In the genomic region with DNA sequence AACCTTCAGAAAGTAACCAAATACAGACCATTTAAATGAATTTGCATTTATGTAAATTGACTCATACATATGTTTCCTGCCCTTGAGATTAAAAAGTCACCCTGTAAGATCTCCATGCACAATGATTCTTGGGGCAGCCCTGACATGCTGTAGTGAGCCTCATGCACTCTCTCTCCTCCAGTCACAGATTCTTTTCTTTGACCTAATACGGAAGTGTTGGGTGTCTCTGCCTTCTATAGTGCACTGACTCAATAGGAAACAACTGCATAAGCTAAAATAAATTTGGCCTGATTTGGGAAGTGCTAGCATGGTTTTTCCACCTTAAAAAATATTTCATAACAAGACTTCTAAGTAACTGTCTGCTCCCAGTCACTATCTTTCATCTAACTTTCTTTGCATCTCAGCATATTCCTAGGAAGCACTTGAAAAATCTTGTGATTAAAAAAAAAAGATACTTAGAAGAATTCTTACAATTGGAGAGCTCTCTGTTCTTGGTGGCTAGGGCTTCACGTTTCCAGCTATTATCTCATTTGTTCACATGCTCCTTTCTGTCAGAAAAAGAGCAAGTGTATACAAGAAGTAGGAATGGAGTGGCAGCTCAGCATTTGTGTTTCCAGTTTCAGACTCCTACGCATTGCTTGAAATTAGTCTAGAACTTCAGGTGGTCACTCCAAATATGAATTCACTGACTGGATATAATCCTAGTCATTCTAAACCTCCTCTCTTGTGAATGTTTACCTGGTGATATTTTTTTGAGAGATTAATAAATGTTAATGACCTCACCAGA, we compare ENCODE assay signal across 16 cellular contexts.
A peak's percentile ranks its signal among the peaks of the same experiment; 100 is the strongest.
DNase-seq lines count a peak whose midpoint lies in the region; ATAC-seq and TF ChIP-seq lines count a peak whose summit lies in the region.
"Had no signal": no experiment of that assay in that cellular context is flagged by ENCODE, and none has a peak within 500 bp of the region (broad histone marks: within the 10 kb centered on the region; RNA-seq: fewer than 3 reads in every experiment).

No MANE protein-coding gene starts in this region.

- no peaks in the 10 kb centered on the region for H3K9me3 Mint-ChIP-seq in HFFc6

- no peak overlapping the region for H3K4ac ChIP-seq in mesenchymal stem cell (ENCODE audit: low read depth in 1 of 2, low read length in 2 of 2)

- intact Hi-C loops in left ventricle myocardium inferior (cut with micrococcal nuclease): no loop called here

- H3K27me3 Mint-ChIP-seq in HFFc6 (ENCODE audit: insufficient read depth): no peaks in the 10 kb centered on the region

- peaks cover 29% of the 10 kb centered on the region for H3K4me1 Mint-ChIP-seq in HFFc6 (ENCODE audit: low read depth)

- no peaks in the 10 kb centered on the region for H3K79me2 ChIP-seq in hepatocyte

- H3K4me3 Mint-ChIP-seq in HFFc6: no peak overlapping the region
- H3K4me3 Mint-ChIP-seq: nephron had no signal

- H4K8ac ChIP-seq in mesenchymal stem cell (ENCODE audit: low read length): no peak overlapping the region

- H3K4me2 ChIP-seq in mesenchymal stem cell (ENCODE audit: low read length, poor library complexity, severe bottlenecking) (no peak overlapping the region), hepatocyte (no peak overlapping the region)

- no peak overlapping the region for H3K27ac ChIP-seq in mesenchymal stem cell (ENCODE audit: low read length, poor library complexity, severe bottlenecking)
- no peak overlapping the region for H3K27ac ChIP-seq in hepatocyte
- H3K27ac ChIP-seq in left ventricle myocardium inferior (replicated peaks): no peak overlapping the region

- no peak overlapping the region for H3K27ac Mint-ChIP-seq in HFFc6
- H3K27ac Mint-ChIP-seq: nephron had no signal

- no peak overlapping the region for H3K9ac ChIP-seq in mesenchymal stem cell (ENCODE audit: low read length)
- H3K9ac ChIP-seq: BLaER1 treated with 17β-estradiol and CSF1 and Interleukin-3, amounts not matched to agents 10 nM and 100 nM had no signal

- peak overlapping the region; percentile 77 for H2AK5ac ChIP-seq in mesenchymal stem cell (ENCODE audit: low read length, severe bottlenecking)

- no peak overlapping the region for H3K18ac ChIP-seq in mesenchymal stem cell (ENCODE audit: low read depth in 1 of 2, low read length in 2 of 2)

- DNase-seq in HFFc6 (peak; percentile 4), mesenchymal stem cell (peak; percentile 22), hepatocyte (ENCODE audit: low spot score) (no peak), left ventricle myocardium inferior (no peak), cortex of kidney (lab: John Stamatoyannopoulos, UW) (no peak), retina (no peak)
- DNase-seq: activated CD4-positive, alpha-beta T cell treated with anti-CD3 and anti-CD28 coated beads, Interleukin-2, amount 50 U/mL, for 4 hours; activated effector memory CD4-positive, alpha-beta T cell treated with anti-CD3 and anti-CD28 coated beads, Interleukin-2, amount 50 U/mL, for 16 hours; hippocampal formation; NCI-H1436 treated with DMSO at 0.1 percent for 48 hours; NCI-H774; T-helper 9 cell had no signal

- no peaks in the 10 kb centered on the region for H3K36me3 ChIP-seq in mesenchymal stem cell (ENCODE audit: control insufficient read depth in 1 of 2, insufficient read depth in 2 of 2, low read depth in 1 of 2, low read length in 2 of 2)
- H3K36me3 ChIP-seq in hepatocyte (replicated peaks; ENCODE audit: insufficient read depth, low read depth): no peaks in the 10 kb centered on the region
- H3K36me3 ChIP-seq in left ventricle myocardium inferior: no peaks in the 10 kb centered on the region
- H3K36me3 ChIP-seq: BLaER1 treated with 17β-estradiol and CSF1 and Interleukin-3, amounts not matched to agents 10 nM and 100 nM had no signal

- H4K91ac ChIP-seq in mesenchymal stem cell (ENCODE audit: low read length): no peak overlapping the region

- H3K27me3 ChIP-seq in mesenchymal stem cell (ENCODE audit: control insufficient read depth in 1 of 2, insufficient read depth in 1 of 2, low read length in 2 of 2) (no peaks in the 10 kb centered on the region), hepatocyte (no peaks in the 10 kb centered on the region), left ventricle myocardium inferior (ENCODE audit: low read depth) (no peaks in the 10 kb centered on the region)
- H3K27me3 ChIP-seq: BLaER1 treated with 17β-estradiol and CSF1 and Interleukin-3, amounts not matched to agents 10 nM and 100 nM had no signal

- H2BK5ac ChIP-seq in mesenchymal stem cell (ENCODE audit: low read depth, low read length, poor library complexity, severe bottlenecking): no peak overlapping the region

- H2BK15ac ChIP-seq in mesenchymal stem cell (ENCODE audit: low read depth, poor library complexity, severe bottlenecking): no peak overlapping the region

- no peak overlapping the region for H2AFZ ChIP-seq in mesenchymal stem cell (ENCODE audit: low read depth, low read length)
- no peak overlapping the region for H2AFZ ChIP-seq in hepatocyte

- ATAC-seq in GM18907 (IDR thresholded peaks at IDR 0.05; ENCODE audit: unreplicated experiment): peak; percentile 62
- peak; percentile 66 for ATAC-seq in HG03342 (IDR thresholded peaks at IDR 0.05; ENCODE audit: unreplicated experiment)

- no peak overlapping the region for H3K14ac ChIP-seq in mesenchymal stem cell (ENCODE audit: low read length in 2 of 2)

- 78% methylated on average over 2 of the region's 3 CpGs for WGBS in mesenchymal stem cell
- 73% methylated on average over 3 of the region's 3 CpGs for WGBS in hepatocyte (ENCODE audit: low lambda C conversion rate, missing lambda C conversion rate)

- H3K4me3 ChIP-seq in mesenchymal stem cell (ENCODE audit: insufficient read depth in 1 of 2, low read depth in 1 of 2, low read length in 2 of 2): no peak overlapping the region
- no peak overlapping the region for H3K4me3 ChIP-seq in hepatocyte
- H3K4me3 ChIP-seq in left ventricle myocardium inferior: no peak overlapping the region
- H3K4me3 ChIP-seq: BLaER1 treated with 17β-estradiol and CSF1 and Interleukin-3, amounts not matched to agents 10 nM and 100 nM had no signal

- no peaks in the 10 kb centered on the region for H3K9me2 ChIP-seq in hepatocyte (replicated peaks; ENCODE audit: insufficient read depth)

- no peak overlapping the region for H2BK12ac ChIP-seq in mesenchymal stem cell (ENCODE audit: low read length in 2 of 2)

- H3K9me3 ChIP-seq in mesenchymal stem cell (ENCODE audit: control insufficient read depth, low read length) (no peaks in the 10 kb centered on the region), hepatocyte (ENCODE audit: low read depth) (no peaks in the 10 kb centered on the region), left ventricle myocardium inferior (replicated peaks) (peaks cover 3% of the 10 kb centered on the region)

- no peak overlapping the region for H3K23ac ChIP-seq in mesenchymal stem cell (ENCODE audit: low read length in 2 of 2)

- TF ChIP-seq CTCF in HFFc6 (IDR thresholded peaks at IDR 0.05): no peak
- TF ChIP-seq CTCF in hepatocyte (IDR thresholded peaks at IDR 0.05; ENCODE audit: poor library complexity): no peak
- no peak for TF ChIP-seq CTCF in left ventricle myocardium inferior (IDR thresholded peaks at IDR 0.05; ENCODE audit: borderline replicate concordance)

- H3K36me3 Mint-ChIP-seq in HFFc6 (ENCODE audit: low read depth): no peaks in the 10 kb centered on the region

- H2BK120ac ChIP-seq in mesenchymal stem cell (ENCODE audit: low read depth, low read length): no peak overlapping the region

- no peaks in the 10 kb centered on the region for H3K79me1 ChIP-seq in mesenchymal stem cell (replicated peaks; ENCODE audit: low read length, poor library complexity, severe bottlenecking)

- no peaks in the 10 kb centered on the region for H3K4me1 ChIP-seq in mesenchymal stem cell (ENCODE audit: control insufficient read depth, insufficient read depth, low read depth, low read length)
- no peaks in the 10 kb centered on the region for H3K4me1 ChIP-seq in hepatocyte (ENCODE audit: insufficient read depth)
- no peaks in the 10 kb centered on the region for H3K4me1 ChIP-seq in left ventricle myocardium inferior

- no peaks in the 10 kb centered on the region for H4K20me1 ChIP-seq in hepatocyte (ENCODE audit: insufficient read depth, poor library complexity, severe bottlenecking)
- H4K20me1 ChIP-seq: BLaER1 treated with 17β-estradiol and CSF1 and Interleukin-3, amounts not matched to agents 10 nM and 100 nM had no signal

Comparison
In these comparisons a context has a peak if more than half of its experiments do, and no peak if none do; other contexts are left out.
1. DNase-seq: peak in HFFc6 (single experiment) and mesenchymal stem cell (single experiment); none in hepatocyte (single experiment), left ventricle myocardium inferior (single experiment), cortex of kidney (single experiment) and retina (single experiment).